In genomic region chr7:127587663-127588018, GRCh38 we compare ENCODE assay signal across 1 cellular context.
TF ChIP-seq lines count a peak whose summit lies in the region.

No MANE protein-coding gene starts in this region.

TF ChIP-seq in K562, 482 proteins besides CTCF, POLR2A, EP300 and RAD21 (continued from another document):
- TF ChIP-seq ZBTB33 (CRISPR knock-in tag; IDR thresholded peaks at IDR 0.05) (peak; percentile 96), CUX1 (CRISPR knock-in tag; IDR thresholded peaks at IDR 0.05) (peak; percentile 22; the same call in 1 of the 2 replicates), ZNF589 (CRISPR knock-in tag; IDR thresholded peaks at IDR 0.05; ENCODE audit: low read depth) (no peak), TRIM24 (IDR thresholded peaks at IDR 0.05) (no peak), MLLT1 (IDR thresholded peaks at IDR 0.05) (peak in 1 of 2 experiments; percentile 84; a peak in 1 of 4 replicates), ERF (CRISPR knock-in tag; IDR thresholded peaks at IDR 0.05) (0 out of 2 replicates have a peak, but pooled peaks have one; percentile 23), SOX6 (IDR thresholded peaks at IDR 0.05) (no peak), ZNF408 (CRISPR knock-in tag; IDR thresholded peaks at IDR 0.05; ENCODE audit: low read depth) (no peak), NR4A1 (CRISPR knock-in tag; IDR thresholded peaks at IDR 0.05) (no peak), NR4A1 (tag; IDR thresholded peaks at IDR 0.05) (no peak), E2F1 (CRISPR knock-in tag; IDR thresholded peaks at IDR 0.05) (no peak; the same call in 1 of the 2 replicates), ELK3 (CRISPR knock-in tag; IDR thresholded peaks at IDR 0.05) (no peak), E2F6 (IDR thresholded peaks at IDR 0.05; ENCODE audit: borderline replicate concordance in 1 of 2, extremely low read depth in 1 of 2, insufficient read depth in 1 of 2, insufficient read length in 1 of 2, low read depth in 1 of 2, low read length in 1 of 2, poor library complexity in 1 of 2, severe bottlenecking in 1 of 2) (peak in 1 of 2 experiments; percentile 0), MBD2 (IDR thresholded peaks at IDR 0.05; ENCODE audit: borderline replicate concordance, low read depth) (no peak), ELF1 (tag; IDR thresholded peaks at IDR 0.05) (no peak), YBX1 (IDR thresholded peaks at IDR 0.05) (no peak), POLR2AphosphoS2 (IDR thresholded peaks at IDR 0.05; ENCODE audit: low read length) (no peak)
